Comparison of ENCODE assay signal across 8 cellular contexts in the genomic region with DNA sequence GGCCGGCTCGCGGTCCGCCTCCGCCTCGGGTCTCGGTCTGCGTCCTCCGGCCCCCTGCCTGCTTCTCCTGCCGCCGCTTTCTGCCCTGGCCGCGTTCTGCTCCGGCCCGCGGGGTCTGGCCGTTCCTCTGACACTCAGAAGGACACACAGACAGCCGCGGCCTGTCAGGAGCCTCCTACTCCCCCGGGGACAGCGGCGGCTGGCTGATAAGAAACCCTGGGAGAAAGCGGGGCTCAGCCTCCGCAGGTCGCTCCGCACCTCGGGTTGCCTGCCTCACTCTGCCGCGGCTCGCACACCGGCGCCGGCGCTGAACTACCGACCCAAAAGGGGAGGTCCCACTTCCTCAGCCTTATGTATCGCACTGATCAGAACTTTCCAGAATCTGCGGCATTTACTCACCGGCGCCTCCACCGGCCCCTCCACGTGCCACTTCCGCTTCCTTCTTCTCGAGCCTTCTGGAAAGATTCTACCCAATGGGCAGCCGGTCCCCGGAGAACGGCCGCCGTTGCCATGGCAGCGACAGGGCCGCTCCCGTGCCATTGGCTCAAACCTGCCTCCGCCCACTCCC. TPM values are rescaled to one million over a fixed set of nuclear protein-coding genes. Genes with fewer than 3 reads are reported as not detected.
DNase-seq lines count a peak whose midpoint lies in the region; ATAC-seq, FAIRE-seq and TF ChIP-seq lines count a peak whose summit lies in the region.

HSPH1 (minus strand) TSS at position 322 of the 568 bp plus-strand sequence. CDS start 322 bp downstream, outside the sequence.

- peak; percentile 87 for TF ChIP-seq POLR2A in GM12892 (IDR thresholded peaks at IDR 0.05; ENCODE audit: low read depth, low read length)

- intact Hi-C loops in psoas muscle (cut with DNase I) = loop anchor here in 1 of 2 donors (2.0 kb wide), 1 partner anchor 39 kb away; no protein-coding TSS in a partner anchor

- no peaks in the 10 kb centered on the region for H3K27me3 ChIP-seq in right atrium auricular region
- H3K27me3 ChIP-seq in psoas muscle (ENCODE audit: insufficient read depth in 3 of 3, low read length in 2 of 3) = no peaks in the 10 kb centered on the region

- DNase-seq in GM12892 (ENCODE audit: insufficient read length) (peak; percentile 81), NCI-H1436 (lab: John Stamatoyannopoulos, UW) (peak; percentile 76), T follicular helper cell (ENCODE audit: low read depth) (peak; percentile 98), right atrium auricular region (ENCODE audit: low spot score) (peak; percentile 99), psoas muscle (peak; percentile 99 to 100), urothelium cell line (ENCODE audit: low spot score) (peak; percentile 94)

- H3K4me3 ChIP-seq in right atrium auricular region = peak within 1 kb of the TSS; percentile 60 to 77
- peak within 1 kb of the TSS; percentile 94 for H3K4me3 ChIP-seq in psoas muscle

- TF ChIP-seq CTCF in right atrium auricular region (IDR thresholded peaks at IDR 0.05) (no peak), psoas muscle (IDR thresholded peaks at IDR 0.05) (peak; percentile 12)

- H3K27ac ChIP-seq in angular gyrus (ENCODE audit: low read depth, low read length) = peak within 1 kb of the TSS; percentile 100
- peak within 1 kb of the TSS; percentile 97 to 98 for H3K27ac ChIP-seq in right atrium auricular region
- peak within 1 kb of the TSS; percentile 92 for H3K27ac ChIP-seq in psoas muscle

- WGBS in psoas muscle, 3 donors = 0 to 1% (median 0%) methylated on average over 48 to 52 of the region's 52 CpGs

- H3K9me3 ChIP-seq in right atrium auricular region = no peaks in the 10 kb centered on the region
- H3K9me3 ChIP-seq in psoas muscle = no peaks in the 10 kb centered on the region

- FAIRE-seq in GM12892 (lab: Jason Lieb, UNC) = no peak
- no peak for FAIRE-seq in urothelium cell line (lab: Jason Lieb, UNC)

- ATAC-seq in HG02798 (IDR thresholded peaks at IDR 0.05; ENCODE audit: poor library complexity, unreplicated experiment) (peak; percentile 88), psoas muscle (peak; percentile 94 to 96 (median 96))

- H3K4me1 ChIP-seq in right atrium auricular region (peaks cover 0 to 23% of the 10 kb centered on the region in 2 donors), psoas muscle (peaks cover 30% of the 10 kb centered on the region)

- H3K36me3 ChIP-seq in right atrium auricular region (peaks cover 10% of the 10 kb centered on the region), psoas muscle (ENCODE audit: insufficient read depth in 1 of 2, low read depth in 1 of 2) (peaks cover 0 to 20% of the 10 kb centered on the region in 2 donors)

RNA-seq across cellular contexts. Expression of gene HSPH1, which starts in this region (rescaled TPM):
- polyA plus RNA-seq in GM12892 (2012; ENCODE audit: missing spikeins) = 61.2 TPM
- total RNA-seq in right atrium auricular region = 10 to 100 TPM; 30.7 to 31.7 TPM
- 100 to 1,000 TPM in 1 of 4 donors, 10 to 100 TPM in 3; 66.8 to 103 (median 76.3) TPM for total RNA-seq in psoas muscle
- polyA plus RNA-seq in psoas muscle = 100 to 1,000 TPM in 1 of 3 donors, 10 to 100 TPM in 2; 32.6 to 106 (median 53.1) TPM

Comparison
In these comparisons a context has a peak if more than half of its experiments do, and no peak if none do; other contexts are left out.
1. Peak in every context shown above with its lines: DNase-seq, ATAC-seq, H3K4me3 ChIP-seq and H3K27ac ChIP-seq.